21 cellular contexts compared by ENCODE assay signal in genomic region chr12:132777614-132778013, GRCh38.
"Had no signal": no experiment of that assay in that cellular context is flagged by ENCODE, and none has a peak within 500 bp of the region (broad histone marks: within the 10 kb centered on the region; RNA-seq: fewer than 3 reads in every experiment).

No MANE protein-coding gene starts in this region.

- H3K9me3 ChIP-seq: colonic mucosa, thyroid gland, upper lobe of right lung had no signal

- H2AFZ ChIP-seq: neural progenitor cell had no signal

- H3K9ac ChIP-seq: neural progenitor cell had no signal

- H3K27me3 ChIP-seq: colonic mucosa, neural progenitor cell, thyroid gland, upper lobe of right lung had no signal

- H3K9me3 Mint-ChIP-seq: activated naive CD4-positive, alpha-beta T cell treated with anti-CD3 and anti-CD28 coated beads, Interleukin-2, amount 50 U/mL, for 72 hours; activated T-cell treated with anti-CD3 and anti-CD28 coated beads, Interleukin-2, amount 50 U/mL, for 72 hours; effector memory CD8-positive, alpha-beta T cell; immature natural killer cell; natural killer cell; neural progenitor cell had no signal

- H3K4me2 ChIP-seq: neural progenitor cell had no signal

- H3K4me1 Mint-ChIP-seq: immature natural killer cell, natural killer cell, neural progenitor cell had no signal

- FAIRE-seq: bronchial epithelial cell, kidney had no signal

- H3K27me3 Mint-ChIP-seq: effector memory CD8-positive, alpha-beta T cell had no signal

- ATAC-seq: activated naive CD4-positive, alpha-beta T cell treated with anti-CD3 and anti-CD28 coated beads, Interleukin-2, amount 50 U/mL, for 72 hours; activated T-cell treated with anti-CD3 and anti-CD28 coated beads, Interleukin-2, amount 50 U/mL, for 72 hours; effector memory CD8-positive, alpha-beta T cell; left colon; natural killer cell; stimulated activated naive CD8-positive, alpha-beta T cell treated with anti-CD3 and anti-CD28 coated beads, Interleukin-15, Interleukin-2, amounts not matched to agents 100 U/mL and 50 U/mL, for 24 hours; upper lobe of right lung had no signal

- H3K4me1 ChIP-seq: colonic mucosa, neural progenitor cell, thyroid gland, upper lobe of right lung had no signal

- H3K27ac Mint-ChIP-seq: activated T-cell treated with anti-CD3 and anti-CD28 coated beads, Interleukin-2, amount 50 U/mL, for 72 hours; effector memory CD8-positive, alpha-beta T cell; immature natural killer cell; natural killer cell; neural progenitor cell had no signal

- H3K4me3 ChIP-seq: colonic mucosa, neural progenitor cell, thyroid gland, upper lobe of right lung had no signal

- H3K4me3 Mint-ChIP-seq: activated T-cell treated with anti-CD3 and anti-CD28 coated beads, Interleukin-2, amount 50 U/mL, for 72 hours; effector memory CD8-positive, alpha-beta T cell; immature natural killer cell; natural killer cell; neural progenitor cell had no signal

- DNase-seq: activated CD4-positive, alpha-beta T cell treated with anti-CD3 and anti-CD28 coated beads for 4 hours; activated CD4-positive, alpha-beta T cell treated with anti-CD3 and anti-CD28 coated beads, Interleukin-2, amount 50 U/mL, for 4 hours; activated naive CD4-positive, alpha-beta T cell; activated T-cell treated with anti-CD3 and anti-CD28 coated beads for 4 hours; activated T-cell treated with anti-CD3 and anti-CD28 coated beads, Interleukin-2, amount 50 U/mL, for 72 hours; cerebellar nuclear complex; colonic mucosa; effector memory CD8-positive, alpha-beta T cell; erythroblast; immature natural killer cell; kidney; left colon; natural killer cell; stimulated activated CD4-positive, alpha-beta T cell treated with anti-CD3 and anti-CD28 coated beads, Interleukin-15, amount 100 ng/mL, for 24 hours; stimulated activated CD4-positive, alpha-beta T cell treated with anti-CD3 and anti-CD28 coated beads, Interleukin-2, amount 100 ng/mL, for 24 hours; stimulated activated naive CD8-positive, alpha-beta T cell treated with anti-CD3 and anti-CD28 coated beads, Interleukin-15, Interleukin-2, amounts not matched to agents 100 U/mL and 50 U/mL, for 24 hours; thyroid gland; upper lobe of right lung had no signal

- H3K27ac ChIP-seq: colonic mucosa, neural progenitor cell, thyroid gland, upper lobe of right lung had no signal

- H3K36me3 ChIP-seq: neural progenitor cell had no signal
